ENCODE assay signal across 25 cellular contexts in genomic region chr7:146575903-146576302, GRCh38.
"Had no signal": no experiment of that assay in that cellular context is flagged by ENCODE, and none has a peak within 500 bp of the region (broad histone marks: within the 10 kb centered on the region; RNA-seq: fewer than 3 reads in every experiment).

No MANE protein-coding gene starts in this region.

- H3K27me3 Mint-ChIP-seq: naive thymus-derived CD4-positive, alpha-beta T cell; natural killer cell treated with Interleukin-12 subunit alpha and Interleukin-12 subunit beta and Interleukin-15 and Interleukin-18, amount 100 ng/mL, for 72 hours; stimulated activated naive CD8-positive, alpha-beta T cell treated with anti-CD3 and anti-CD28 coated beads, Interleukin-15, Interleukin-2, amounts not matched to agents 100 ng/mL and 50 ng/mL, for 24 hours had no signal

- H3K4me1 ChIP-seq: left ventricle myocardium inferior, pancreas, prostate gland, suprapubic skin, tibial artery, upper lobe of right lung had no signal

- H3K27me3 ChIP-seq: pancreas, suprapubic skin, tibial artery, upper lobe of right lung had no signal

- DNase-seq: islet precursor cell; left ventricle myocardium inferior; mesendoderm; midbrain; mucosa of descending colon; naive thymus-derived CD4-positive, alpha-beta T cell; pancreas; posterior cingulate gyrus; retina; right cardiac atrium; stimulated activated CD4-positive, alpha-beta T cell treated with anti-CD3 and anti-CD28 coated beads, Interleukin-12 subunit alpha, Interleukin-12 subunit beta, amount 100 ng/mL, for 4 hours; stimulated activated CD4-positive, alpha-beta T cell treated with anti-CD3 and anti-CD28 coated beads, Interleukin-15, amount 100 ng/mL, for 24 hours; stimulated activated CD4-positive, alpha-beta T cell treated with anti-CD3 and anti-CD28 coated beads, Interleukin-4, amount 100 ng/mL, for 24 hours; stimulated activated naive CD4-positive, alpha-beta T cell; tibial artery; trophoblast cell; upper lobe of right lung had no signal

- H3K9me3 ChIP-seq: pancreas, prostate gland, suprapubic skin, thoracic aorta, tibial artery, upper lobe of right lung had no signal

- H3K9me3 Mint-ChIP-seq: natural killer cell treated with Interleukin-12 subunit alpha and Interleukin-12 subunit beta and Interleukin-15 and Interleukin-18, amount 100 ng/mL, for 72 hours; stimulated activated naive CD8-positive, alpha-beta T cell treated with anti-CD3 and anti-CD28 coated beads, Interleukin-15, Interleukin-2, amounts not matched to agents 100 ng/mL and 50 ng/mL, for 24 hours had no signal

- H3K4me3 ChIP-seq: left ventricle myocardium inferior, lung, mucosa of descending colon, pancreas, prostate gland, skin epidermis, suprapubic skin, thoracic aorta, tibial artery, upper lobe of right lung had no signal

- H3K4me3 Mint-ChIP-seq: naive thymus-derived CD4-positive, alpha-beta T cell; natural killer cell treated with Interleukin-12 subunit alpha and Interleukin-12 subunit beta and Interleukin-15 and Interleukin-18, amount 100 ng/mL, for 72 hours; stimulated activated effector memory CD8-positive, alpha-beta T cell treated with anti-CD3 and anti-CD28 coated beads, Interleukin-12 subunit alpha, Interleukin-12 subunit beta, amount 100 ng/mL, for 72 hours; stimulated activated naive CD8-positive, alpha-beta T cell treated with anti-CD3 and anti-CD28 coated beads, Interleukin-15, Interleukin-2, amounts not matched to agents 100 ng/mL and 50 ng/mL, for 24 hours had no signal

- H3K27ac Mint-ChIP-seq: naive thymus-derived CD4-positive, alpha-beta T cell; natural killer cell treated with Interleukin-12 subunit alpha and Interleukin-12 subunit beta and Interleukin-15 and Interleukin-18, amount 100 ng/mL, for 72 hours; stimulated activated effector memory CD8-positive, alpha-beta T cell treated with anti-CD3 and anti-CD28 coated beads, Interleukin-12 subunit alpha, Interleukin-12 subunit beta, amount 100 ng/mL, for 72 hours; stimulated activated naive CD8-positive, alpha-beta T cell treated with anti-CD3 and anti-CD28 coated beads, Interleukin-15, Interleukin-2, amounts not matched to agents 100 ng/mL and 50 ng/mL, for 24 hours had no signal

- H3K36me3 Mint-ChIP-seq: naive thymus-derived CD4-positive, alpha-beta T cell; stimulated activated effector memory CD8-positive, alpha-beta T cell treated with anti-CD3 and anti-CD28 coated beads, Interleukin-12 subunit alpha, Interleukin-12 subunit beta, amount 100 ng/mL, for 72 hours had no signal

- H3K27ac ChIP-seq: left ventricle myocardium inferior, pancreas, prostate gland, skin epidermis, suprapubic skin, thoracic aorta, tibial artery, upper lobe of right lung had no signal

- H3K4me1 Mint-ChIP-seq: naive thymus-derived CD4-positive, alpha-beta T cell; stimulated activated effector memory CD8-positive, alpha-beta T cell treated with anti-CD3 and anti-CD28 coated beads, Interleukin-12 subunit alpha, Interleukin-12 subunit beta, amount 100 ng/mL, for 72 hours had no signal

- H3K36me3 ChIP-seq: left ventricle myocardium inferior, pancreas, prostate gland, suprapubic skin, thoracic aorta, tibial artery, upper lobe of right lung had no signal
